ENCODE assay signal across 8 cellular contexts in genomic region chr7:55887786-55888185, GRCh38. TPM values are rescaled to one million over a fixed set of nuclear protein-coding genes. Genes with fewer than 3 reads are reported as not detected.
DNase-seq lines count a peak whose midpoint lies in the region; ATAC-seq, FAIRE-seq and TF ChIP-seq lines count a peak whose summit lies in the region.

No MANE protein-coding gene starts in this region.

- FAIRE-seq in H54 (lab: Jason Lieb, UNC), result no peak

- peak overlapping the region; percentile 46 for H3K9ac ChIP-seq in fibroblast of lung (ENCODE audit: insufficient read depth, low read length)

- H3K36me3 ChIP-seq in fibroblast of lung (ENCODE audit: control insufficient read depth, insufficient read depth, low read length), result no peaks in the 10 kb centered on the region

- no peaks in the 10 kb centered on the region for H3K4me1 ChIP-seq in fibroblast of lung (ENCODE audit: control insufficient read depth, extremely low read depth, insufficient read depth, low read length)

- H3K4me2 ChIP-seq in fibroblast of lung (ENCODE audit: extremely low read depth, insufficient read depth, low read length), result peak overlapping the region; percentile 17

- no peaks in the 10 kb centered on the region for H3K9me3 ChIP-seq in fibroblast of lung (ENCODE audit: control insufficient read depth, insufficient read depth, low read depth, low read length)

- H4K20me1 ChIP-seq in fibroblast of lung (ENCODE audit: control insufficient read depth, extremely low read depth, insufficient read depth, low read length), result no peaks in the 10 kb centered on the region

- peak overlapping the region; percentile 97 for H3K4me3 Mint-ChIP-seq in progenitor cell of endocrine pancreas (ENCODE audit: low read depth)

- peak; percentile 19 for DNase-seq in AG20443 (ENCODE audit: low spot score)
- peak; percentile 65 for DNase-seq in H54 (ENCODE audit: insufficient read length, low spot score)
- peak; percentile 53 for DNase-seq in SW480 (ENCODE audit: low spot score)
- peak; percentile 3 to 7 for DNase-seq in fibroblast of lung (ENCODE audit: low read depth in 2 of 2)
- DNase-seq in progenitor cell of endocrine pancreas (ENCODE audit: low spot score, unreplicated experiment), result no peak
- no peak for DNase-seq in NCI-H226
- no peak for DNase-seq in GDM1 (lab: John Stamatoyannopoulos, UW)

- peak overlapping the region; percentile 78 for H2AFZ ChIP-seq in fibroblast of lung (ENCODE audit: low read length)

- no peaks in the 10 kb centered on the region for H3K27me3 ChIP-seq in fibroblast of lung (ENCODE audit: control insufficient read depth, insufficient read depth, low read length)

- H3K27ac ChIP-seq in fibroblast of lung (ENCODE audit: insufficient read depth, low read length), result no peak overlapping the region

- no peak for ATAC-seq in GM18907 (IDR thresholded peaks at IDR 0.05; ENCODE audit: unreplicated experiment)

- no peak for TF ChIP-seq POLR2A in H54 (IDR thresholded peaks at IDR 0.05; ENCODE audit: low read depth, low read length)

- H3K9me3 Mint-ChIP-seq in progenitor cell of endocrine pancreas (ENCODE audit: low read depth), result no peaks in the 10 kb centered on the region

- H3K27me3 Mint-ChIP-seq in progenitor cell of endocrine pancreas, result no peaks in the 10 kb centered on the region

- peak overlapping the region; percentile 54 to 91 (median 60) for H3K4me3 ChIP-seq in fibroblast of lung (replicated peaks in 1 of 4; ENCODE audit: control extremely low read depth in 1 of 4, insufficient read depth in 1 of 4, low read depth in 3 of 4, low read length in 4 of 4)

- H3K4me1 Mint-ChIP-seq in progenitor cell of endocrine pancreas (ENCODE audit: low read depth), result no peaks in the 10 kb centered on the region

- H3K36me3 Mint-ChIP-seq in progenitor cell of endocrine pancreas (ENCODE audit: insufficient read depth), result no peaks in the 10 kb centered on the region

- peak overlapping the region; percentile 95 for H3K27ac Mint-ChIP-seq in progenitor cell of endocrine pancreas

- H3K79me2 ChIP-seq in fibroblast of lung (ENCODE audit: control insufficient read depth, insufficient read depth, low read length), result no peaks in the 10 kb centered on the region

- TF ChIP-seq CTCF in fibroblast of lung (conservative IDR thresholded peaks at IDR 0.05 in 1 of 2, IDR thresholded peaks at IDR 0.05 in 1 of 2; ENCODE audit: low read depth in 1 of 2, low read length in 2 of 2) (no peak), progenitor cell of endocrine pancreas (IDR thresholded peaks at IDR 0.05; ENCODE audit: unreplicated experiment) (no peak)

RNA-seq across cellular contexts. Expression of gene ZNF713, which starts 0.5 kb away (rescaled TPM):
- total RNA-seq in fibroblast of lung (2.8 and 3.0 TPM in 2 replicates), progenitor cell of endocrine pancreas (12.7 and 14.3 TPM in 2 replicates)
- 1.4 and 1.5 TPM in 2 replicates for polyA plus RNA-seq in fibroblast of lung
- polyA plus RNA-seq in fibroblast of lung (2012), result 0.69 and 1.2 TPM in 2 replicates
- 0.26 and 0.27 TPM in 2 replicates for polyA minus RNA-seq in fibroblast of lung (ENCODE audit: low replicate concordance)

RNA-seq across cellular contexts. Expression of gene SEPTIN14, which starts 25.2 kb away (rescaled TPM):
- total RNA-seq in fibroblast of lung, result not detected in 2 replicates
- not detected in 2 replicates for polyA plus RNA-seq in fibroblast of lung
- not detected in 2 replicates for polyA plus RNA-seq in fibroblast of lung (2012)
- not detected in 2 replicates for polyA minus RNA-seq in fibroblast of lung (ENCODE audit: low replicate concordance)
- total RNA-seq in progenitor cell of endocrine pancreas, result 0.07 TPM in 1 of 2 replicates, not detected in the other

Comparison
In these comparisons a context has a peak if more than half of its experiments do, and no peak if none do; other contexts are left out.
1. DNase-seq: peak in AG20443 (single experiment), H54 (single experiment), SW480 (single experiment) and fibroblast of lung (2 of 2); none in progenitor cell of endocrine pancreas (single experiment), NCI-H226 (single experiment) and GDM1 (single experiment).